In genomic region chr9:136110082-136111061, GRCh38 we compare ENCODE assay signal across 8 cellular contexts. TPM values are rescaled to one million over a fixed set of nuclear protein-coding genes. Genes with fewer than 3 reads are reported as not detected.
DNase-seq lines count a peak whose midpoint lies in the region; ATAC-seq and TF ChIP-seq lines count a peak whose summit lies in the region.

No MANE protein-coding gene starts in this region.

- no peaks in the 10 kb centered on the region for H3K27me3 ChIP-seq in CD4-positive, CD25-positive, alpha-beta regulatory T cell (ENCODE audit: control insufficient read depth, insufficient read depth, low read length)
- H3K27me3 ChIP-seq in HAP-1 (ENCODE audit: low read depth), result no peaks in the 10 kb centered on the region
- no peaks in the 10 kb centered on the region for H3K27me3 ChIP-seq in fibroblast of lung (ENCODE audit: control insufficient read depth, insufficient read depth, low read length)

- intact Hi-C loops in activated CD4-positive, alpha-beta memory T cell treated with anti-CD3 and anti-CD28 coated beads for 36 hours (cut with micrococcal nuclease), result loop anchor here (5.0 to 10.0 kb wide), 2 partner anchors 248 to 434 kb away; partner anchors contain the start of gene NOTCH1

- no peaks in the 10 kb centered on the region for H4K20me1 ChIP-seq in fibroblast of lung (ENCODE audit: control insufficient read depth, extremely low read depth, insufficient read depth, low read length)

- H3K79me2 ChIP-seq in fibroblast of lung (ENCODE audit: control insufficient read depth, insufficient read depth, low read length), result no peaks in the 10 kb centered on the region

- peak overlapping the region; percentile 19 for H3K4me3 ChIP-seq in CD4-positive, CD25-positive, alpha-beta regulatory T cell (ENCODE audit: low read depth, low read length)
- H3K4me3 ChIP-seq in HAP-1 (peak overlapping the region; percentile 24), fibroblast of lung (replicated peaks in 1 of 4; ENCODE audit: control extremely low read depth in 1 of 4, insufficient read depth in 1 of 4, low read depth in 3 of 4, low read length in 4 of 4) (peak overlapping the region; percentile 10 to 44 (median 20))

- H3K4me1 Mint-ChIP-seq in CD4-positive, CD25-positive, alpha-beta regulatory T cell, result peaks cover 4 to 89% (median 32%) of the 10 kb centered on the region in 4 donors
- H3K4me1 Mint-ChIP-seq in activated CD4-positive, alpha-beta memory T cell treated with anti-CD3 and anti-CD28 coated beads for 36 hours (ENCODE audit: low read depth), result peaks cover 84% of the 10 kb centered on the region

- CTCF ChIA-PET in activated CD4-positive, alpha-beta memory T cell treated with anti-CD3 and anti-CD28 coated beads for 36 hours (lab: Charles Lee), result interaction anchor here (0.8 to 4.3 kb wide), 4 partner anchors 8 to 143 kb away, joined by 3 to 18 read pairs (median 6); no protein-coding TSS in a partner anchor

- no peaks in the 10 kb centered on the region for H3K36me3 Mint-ChIP-seq in CD4-positive, CD25-positive, alpha-beta regulatory T cell
- peaks cover 1% of the 10 kb centered on the region for H3K36me3 Mint-ChIP-seq in activated CD4-positive, alpha-beta memory T cell treated with anti-CD3 and anti-CD28 coated beads for 36 hours

- no peaks in the 10 kb centered on the region for H3K9me3 Mint-ChIP-seq in CD4-positive, CD25-positive, alpha-beta regulatory T cell
- no peaks in the 10 kb centered on the region for H3K9me3 Mint-ChIP-seq in activated CD4-positive, alpha-beta memory T cell treated with anti-CD3 and anti-CD28 coated beads for 36 hours

- TF ChIP-seq CTCF in fibroblast of lung (conservative IDR thresholded peaks at IDR 0.05 in 1 of 2, IDR thresholded peaks at IDR 0.05 in 1 of 2; ENCODE audit: low read depth in 1 of 2, low read length in 2 of 2), result peak; percentile 19 to 37

- peak overlapping the region; percentile 78 to 93 (median 87) for H3K27ac Mint-ChIP-seq in CD4-positive, CD25-positive, alpha-beta regulatory T cell
- H3K27ac Mint-ChIP-seq in activated CD4-positive, alpha-beta memory T cell treated with anti-CD3 and anti-CD28 coated beads for 36 hours, result peak overlapping the region; percentile 96

- peak overlapping the region; percentile 83 for H3K27ac ChIP-seq in CD4-positive, CD25-positive, alpha-beta regulatory T cell (ENCODE audit: insufficient read depth, low read length, poor library complexity, severe bottlenecking)
- peak overlapping the region; percentile 66 for H3K27ac ChIP-seq in fibroblast of lung (ENCODE audit: insufficient read depth, low read length)

- peak overlapping the region; percentile 84 to 89 (median 88) for H3K4me3 Mint-ChIP-seq in CD4-positive, CD25-positive, alpha-beta regulatory T cell
- H3K4me3 Mint-ChIP-seq in activated CD4-positive, alpha-beta memory T cell treated with anti-CD3 and anti-CD28 coated beads for 36 hours, result peak overlapping the region; percentile 80

- H3K27me3 Mint-ChIP-seq in CD4-positive, CD25-positive, alpha-beta regulatory T cell, result no peaks in the 10 kb centered on the region
- no peaks in the 10 kb centered on the region for H3K27me3 Mint-ChIP-seq in activated CD4-positive, alpha-beta memory T cell treated with anti-CD3 and anti-CD28 coated beads for 36 hours

- POLR2A ChIA-PET in activated CD4-positive, alpha-beta memory T cell treated with anti-CD3 and anti-CD28 coated beads for 36 hours (lab: Charles Lee), result interaction anchor here (1.2 to 1.5 kb wide), 5 partner anchors 8 to 253 kb away, joined by 4 to 13 read pairs (median 7); partner anchors contain the start of genes DNLZ and TMEM250

- peak in 2 of 3 donors; percentile 26 to 71 for DNase-seq in CD4-positive, CD25-positive, alpha-beta regulatory T cell
- DNase-seq in HAP-1 (ENCODE audit: low spot score in 2 of 2) (peak in 1 of 2 experiments; percentile 40), fibroblast of lung (ENCODE audit: low read depth in 2 of 2) (peak; percentile 21 to 49), retina (peak; percentile 74), GF-D8 (lab: John Stamatoyannopoulos, UW) (no peak)
- peak; percentile 70 for DNase-seq in activated CD4-positive, alpha-beta memory T cell treated with anti-CD3 and anti-CD28 coated beads for 36 hours

- H3K4me1 ChIP-seq in CD4-positive, CD25-positive, alpha-beta regulatory T cell (ENCODE audit: control insufficient read depth, insufficient read depth, low read length, poor library complexity, severe bottlenecking), result peaks cover 82% of the 10 kb centered on the region
- H3K4me1 ChIP-seq in HAP-1, result peaks cover 20% of the 10 kb centered on the region
- peaks cover 13% of the 10 kb centered on the region for H3K4me1 ChIP-seq in fibroblast of lung (ENCODE audit: control insufficient read depth, extremely low read depth, insufficient read depth, low read length)

- H3K36me3 ChIP-seq in CD4-positive, CD25-positive, alpha-beta regulatory T cell (ENCODE audit: control insufficient read depth, insufficient read depth, low read length), result no peaks in the 10 kb centered on the region
- peaks cover 8% of the 10 kb centered on the region for H3K36me3 ChIP-seq in HAP-1 (replicated peaks)
- H3K36me3 ChIP-seq in fibroblast of lung (ENCODE audit: control insufficient read depth, insufficient read depth, low read length), result peaks cover 4% of the 10 kb centered on the region

- peak in 1 of 2 donors; percentile 5 for ATAC-seq in CD4-positive, CD25-positive, alpha-beta regulatory T cell (ENCODE audit: low read depth in 2 of 2)
- ATAC-seq in GM19324 (IDR thresholded peaks at IDR 0.05; ENCODE audit: low FRiP score, unreplicated experiment) (no peak), GM18861 (IDR thresholded peaks at IDR 0.05; ENCODE audit: unreplicated experiment) (no peak)

- peak overlapping the region; percentile 89 for H3K4me2 ChIP-seq in fibroblast of lung (ENCODE audit: extremely low read depth, insufficient read depth, low read length)

- H3K9me3 ChIP-seq in CD4-positive, CD25-positive, alpha-beta regulatory T cell (ENCODE audit: control insufficient read depth in 2 of 2, low read length in 2 of 2), result no peaks in the 10 kb centered on the region
- H3K9me3 ChIP-seq in HAP-1, result no peaks in the 10 kb centered on the region
- no peaks in the 10 kb centered on the region for H3K9me3 ChIP-seq in fibroblast of lung (ENCODE audit: control insufficient read depth, insufficient read depth, low read depth, low read length)

- in situ Hi-C loops in HAP-1 (cut with MboI; ENCODE audit: low sequenced_read_pairs), result loop anchor here (5.0 kb wide), 1 partner anchor 148 kb away; the partner anchor contains the start of gene UBAC1

- peak overlapping the region; percentile 32 for H3K9ac ChIP-seq in fibroblast of lung (ENCODE audit: insufficient read depth, low read length)

- H2AFZ ChIP-seq in fibroblast of lung (ENCODE audit: low read length), result peak overlapping the region; percentile 7

RNA-seq across cellular contexts. Expression of gene TMEM250, which starts 8.3 kb away (rescaled TPM):
- total RNA-seq in CD4-positive, CD25-positive, alpha-beta regulatory T cell, result 21.5 TPM
- polyA plus RNA-seq in CD4-positive, CD25-positive, alpha-beta regulatory T cell, result 10 to 100 TPM; 44.7 to 55.6 (median 45.7) TPM
- total RNA-seq in activated CD4-positive, alpha-beta memory T cell treated with anti-CD3 and anti-CD28 coated beads for 36 hours, result 10 to 100 TPM; 28.0 to 28.4 TPM
- total RNA-seq in fibroblast of lung, result 43.3 and 48.0 TPM in 2 replicates
- polyA plus RNA-seq in fibroblast of lung, result 13.3 and 13.6 TPM in 2 replicates
- polyA plus RNA-seq in fibroblast of lung (2012), result 23.7 and 26.1 TPM in 2 replicates
- 15.6 and 19.8 TPM in 2 replicates for polyA minus RNA-seq in fibroblast of lung (ENCODE audit: low replicate concordance)

RNA-seq across cellular contexts. Expression of gene NACC2, which starts 15.3 kb away (rescaled TPM):
- 4.8 TPM for total RNA-seq in CD4-positive, CD25-positive, alpha-beta regulatory T cell
- polyA plus RNA-seq in CD4-positive, CD25-positive, alpha-beta regulatory T cell, result 1 to 10 TPM in 2 of 4 donors, under 1 TPM in 2; 0.76 to 1.9 (median 0.92) TPM
- 1 to 10 TPM; 8.1 to 8.5 TPM for total RNA-seq in activated CD4-positive, alpha-beta memory T cell treated with anti-CD3 and anti-CD28 coated beads for 36 hours
- 18.2 and 18.5 TPM in 2 replicates for total RNA-seq in fibroblast of lung
- polyA plus RNA-seq in fibroblast of lung, result 12.3 and 14.4 TPM in 2 replicates
- 19.3 and 19.8 TPM in 2 replicates for polyA plus RNA-seq in fibroblast of lung (2012)
- 18.7 and 24.5 TPM in 2 replicates for polyA minus RNA-seq in fibroblast of lung (ENCODE audit: low replicate concordance)
